Comparison of ENCODE assay signal across 9 cellular contexts in genomic region chr9:21060919-21061561, GRCh38. TPM values are rescaled to one million over a fixed set of nuclear protein-coding genes. Genes with fewer than 3 reads are reported as not detected.
DNase-seq lines count a peak whose midpoint lies in the region; ATAC-seq, FAIRE-seq and TF ChIP-seq lines count a peak whose summit lies in the region.
"Had no signal": no experiment of that assay in that cellular context is flagged by ENCODE, and none has a peak within 500 bp of the region (broad histone marks: within the 10 kb centered on the region; RNA-seq: fewer than 3 reads in every experiment).

No MANE protein-coding gene starts in this region.

- no peaks in the 10 kb centered on the region for H3K4me1 ChIP-seq in mucosa of descending colon (ENCODE audit: low read depth)
- H3K4me1 ChIP-seq in ascending aorta, result no peaks in the 10 kb centered on the region

- H3K27ac Mint-ChIP-seq in T-helper 2 cell treated with Interferon-gamma antibody and Interleukin-4, amounts not matched to agents 5 μg/mL and 100 μg/mL, for 36 hours, result peak overlapping the region; percentile 19

- H3K4me1 Mint-ChIP-seq in T-helper 2 cell treated with Interferon-gamma antibody and Interleukin-4, amounts not matched to agents 5 μg/mL and 100 μg/mL, for 36 hours (ENCODE audit: low read depth), result peaks cover 18% of the 10 kb centered on the region

- no peak overlapping the region for H3K27ac ChIP-seq in ascending aorta

- TF ChIP-seq CTCF in mucosa of descending colon (IDR thresholded peaks at IDR 0.05) (no peak), ascending aorta (IDR thresholded peaks at IDR 0.05) (no peak), GM13977 (IDR thresholded peaks at IDR 0.05; ENCODE audit: extremely low read depth, insufficient read depth, missing control alignments) (no peak)

- in situ Hi-C loops in GM13977 (cut with MboI; ENCODE audit: low pct_unique_long_range_greater_than_20kb, low sequenced_read_pairs, unreplicated experiment), result no loop called here

- H3K9me3 ChIP-seq in mucosa of descending colon (no peaks in the 10 kb centered on the region), ascending aorta (no peaks in the 10 kb centered on the region)

- H3K27me3 Mint-ChIP-seq in T-helper 2 cell treated with Interferon-gamma antibody and Interleukin-4, amounts not matched to agents 5 μg/mL and 100 μg/mL, for 36 hours (ENCODE audit: low read depth), result peaks cover 7% of the 10 kb centered on the region

- H3K27me3 ChIP-seq in ascending aorta, result no peaks in the 10 kb centered on the region

- DNase-seq in GM18507 (ENCODE audit: extremely low spot score, insufficient read length, low read depth) (no peak), mucosa of descending colon (peak in 1 of 3 donors; percentile 25), left lobe of liver (ENCODE audit: low spot score) (no peak), ascending aorta (ENCODE audit: low spot score in 2 of 2) (no peak), GM13977 (ENCODE audit: low spot score) (no peak)
- peak; percentile 29 for DNase-seq in T-helper 2 cell treated with Interferon-gamma antibody and Interleukin-4, amounts not matched to agents 5 μg/mL and 100 μg/mL, for 36 hours (ENCODE audit: low spot score)
- DNase-seq in activated effector memory CD4-positive, alpha-beta T cell treated with Interleukin-2 at 50 U/mL for 16 hours, result no peak
- DNase-seq: NCI-H1694 treated with DMSO at 0.1 percent for 48 hours had no signal

- FAIRE-seq in GM18507 (lab: Jason Lieb, UNC), result peak; percentile 88

- peaks cover 3% of the 10 kb centered on the region for H3K36me3 Mint-ChIP-seq in T-helper 2 cell treated with Interferon-gamma antibody and Interleukin-4, amounts not matched to agents 5 μg/mL and 100 μg/mL, for 36 hours (ENCODE audit: low read depth)

- ATAC-seq in HG02678 (IDR thresholded peaks at IDR 0.05; ENCODE audit: unreplicated experiment), result peak; percentile 82
- ATAC-seq in mucosa of descending colon, result peak; percentile 22
- no peak for ATAC-seq in left lobe of liver

- peak overlapping the region; percentile 44 for H3K4me3 Mint-ChIP-seq in T-helper 2 cell treated with Interferon-gamma antibody and Interleukin-4, amounts not matched to agents 5 μg/mL and 100 μg/mL, for 36 hours

- H3K36me3 ChIP-seq in mucosa of descending colon (ENCODE audit: low read depth) (no peaks in the 10 kb centered on the region), ascending aorta (no peaks in the 10 kb centered on the region)

- H3K9me3 Mint-ChIP-seq in T-helper 2 cell treated with Interferon-gamma antibody and Interleukin-4, amounts not matched to agents 5 μg/mL and 100 μg/mL, for 36 hours, result no peaks in the 10 kb centered on the region

- H3K4me3 ChIP-seq in mucosa of descending colon (no peak overlapping the region), ascending aorta (no peak overlapping the region)

- intact Hi-C loops in mucosa of descending colon (cut with DNase I, micrococcal nuclease) (loop anchor here in 1 of 2 donors (10.0 kb wide), 1 partner anchor 56 kb away; no protein-coding TSS in a partner anchor), ascending aorta (cut with DNase I) (no loop called here)

RNA-seq across cellular contexts. Expression of gene IFNB1, which starts 16.7 kb away (rescaled TPM):
- total RNA-seq in mucosa of descending colon (not detected), left lobe of liver (not detected), ascending aorta (not detected)

RNA-seq across cellular contexts. Expression of gene HACD4, which starts 29.6 kb away (rescaled TPM):
- total RNA-seq in mucosa of descending colon, result 1 to 10 TPM in 2 of 3 donors, under 1 TPM in 1; 0.93 to 6.1 (median 1.9) TPM
- total RNA-seq in left lobe of liver, result 0.13 TPM
- 4.6 TPM for total RNA-seq in ascending aorta
